9 cellular contexts compared by ENCODE assay signal in the genomic region with DNA sequence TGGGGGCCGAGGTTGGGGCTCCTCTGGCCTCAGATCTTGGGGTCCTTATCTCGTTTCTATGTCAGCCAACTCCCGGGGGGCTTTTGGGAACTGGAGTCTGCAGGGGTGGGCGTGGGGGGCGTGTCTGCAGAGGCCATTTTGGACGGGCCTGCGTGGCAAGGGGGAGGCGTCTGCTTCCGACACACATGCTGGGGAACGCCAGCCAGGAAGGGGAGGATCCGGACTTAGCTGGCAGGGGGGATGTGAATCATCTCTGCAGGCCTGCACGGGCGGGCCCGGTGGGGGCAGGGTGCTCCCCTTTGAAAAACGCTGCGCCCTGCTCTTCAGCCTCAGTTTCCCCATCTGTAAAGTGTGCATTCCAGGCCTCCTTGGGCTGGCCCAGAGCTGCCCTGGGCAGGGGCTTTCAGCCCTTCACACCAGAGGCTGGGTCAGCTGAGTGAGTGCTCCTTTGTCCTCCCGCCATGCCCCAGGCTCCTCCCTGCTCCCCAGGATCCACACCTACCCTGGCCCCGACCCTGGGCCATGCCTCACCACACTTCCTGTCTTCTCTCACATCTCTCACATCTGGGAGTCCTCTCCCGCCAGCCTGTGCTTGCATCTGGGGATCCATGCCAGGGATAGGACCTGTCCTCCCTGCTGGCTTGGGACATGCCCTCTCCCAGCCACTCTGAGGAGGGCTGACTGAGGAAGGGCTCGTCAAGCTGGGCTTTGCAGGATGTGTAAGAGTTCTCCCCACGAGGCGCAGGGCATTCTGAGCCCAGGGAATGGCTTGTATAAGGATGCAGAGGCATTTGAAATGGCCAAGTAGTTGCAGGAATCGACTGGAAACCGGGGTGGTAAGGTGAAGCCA. TPM values are rescaled to one million over a fixed set of nuclear protein-coding genes. Genes with fewer than 3 reads are reported as not detected.
DNase-seq lines count a peak whose midpoint lies in the region; ATAC-seq and TF ChIP-seq lines count a peak whose summit lies in the region.
"Had no signal": no experiment of that assay in that cellular context is flagged by ENCODE, and none has a peak within 500 bp of the region (broad histone marks: within the 10 kb centered on the region; RNA-seq: fewer than 3 reads in every experiment).

No MANE protein-coding gene starts in this region.

- peak; percentile 31 for TF ChIP-seq POLR2A in GM19193 (IDR thresholded peaks at IDR 0.05; ENCODE audit: extremely low read depth, insufficient read depth, insufficient read length)
- TF ChIP-seq POLR2A in ovary (IDR thresholded peaks at IDR 0.05), result no peak
- no peak for TF ChIP-seq POLR2A in tibial nerve (IDR thresholded peaks at IDR 0.05)

- H3K4me1 ChIP-seq in ovary (ENCODE audit: insufficient read depth) (peaks cover 33% of the 10 kb centered on the region), tibial nerve (peaks cover 0 to 82% (median 33%) of the 10 kb centered on the region in 4 donors)
- H3K4me1 ChIP-seq: parathyroid adenoma had no signal

- H3K9me3 ChIP-seq in ovary (no peaks in the 10 kb centered on the region), tibial nerve (no peaks in the 10 kb centered on the region)

- H3K27me3 ChIP-seq in ovary, result no peaks in the 10 kb centered on the region
- H3K27me3 ChIP-seq in tibial nerve, result peaks cover 0 to 25% of the 10 kb centered on the region in 2 donors

- DNase-seq in OCI-M2 (lab: John Stamatoyannopoulos, UW; ENCODE audit: unreplicated experiment) (peak; percentile 77), foreskin fibroblast (peak; percentile 96 to 98), ovary (peak; percentile 90 to 92 (median 91)), tibial nerve (ENCODE audit: low spot score in 2 of 2) (peak; percentile 73 to 74), NCI-H1417 (lab: John Stamatoyannopoulos, UW) (no peak)
- peak; percentile 56 for DNase-seq in activated T-helper 9 cell treated with anti-CD3 and anti-CD28 coated beads, Interleukin-2, amount 50 U/mL, for 16 hours (ENCODE audit: low read depth)

- TF ChIP-seq CTCF in foreskin fibroblast (IDR thresholded peaks at IDR 0.05; ENCODE audit: low read depth, low read length) (no peak), ovary (IDR thresholded peaks at IDR 0.05) (no peak), tibial nerve (IDR thresholded peaks at IDR 0.05) (no peak)

- intact Hi-C loops in ovary (cut with DNase I), result no loop called here

- H3K4me3 ChIP-seq in foreskin fibroblast (ENCODE audit: low read depth in 1 of 2, low read length in 2 of 2) (peak overlapping the region; percentile 93 to 98), ovary (peak overlapping the region; percentile 66), tibial nerve (peak overlapping the region; percentile 20 to 63 (median 50))

- H3K27ac ChIP-seq in ovary, result peak overlapping the region; percentile 70 to 81
- H3K27ac ChIP-seq in tibial nerve, result peak overlapping the region in 3 of 4 donors; percentile 34 to 81 (median 80)
- H3K27ac ChIP-seq: parathyroid adenoma had no signal

- no peak for TF ChIP-seq EP300 in ovary (IDR thresholded peaks at IDR 0.05)
- peak in 1 of 2 donors; percentile 18 for TF ChIP-seq EP300 in tibial nerve (IDR thresholded peaks at IDR 0.05)

- H3K36me3 ChIP-seq in ovary (no peaks in the 10 kb centered on the region), tibial nerve (no peaks in the 10 kb centered on the region)

- 8% methylated on average over 23 to 24 of the region's 24 CpGs for WGBS in ovary, 3 donors
- 28 to 32% methylated on average over 17 to 21 of the region's 24 CpGs for WGBS in tibial nerve, 2 donors

- ATAC-seq in HG02678 (IDR thresholded peaks at IDR 0.05; ENCODE audit: unreplicated experiment), result no peak

RNA-seq across cellular contexts. Expression of a gene that starts 3.7 kb away (rescaled TPM):
- 100 to 1,000 TPM in 3 of 7 donors, 10 to 100 TPM in 4; 55.3 to 182 (median 96.0) TPM for total RNA-seq in ovary
- polyA plus RNA-seq in ovary, result 10 to 100 TPM; 12.9 to 57.7 TPM
- 100 to 1,000 TPM in 3 of 4 donors, 10 to 100 TPM in 1; 88.8 to 197 (median 145) TPM for total RNA-seq in tibial nerve

Comparison
In these comparisons a context has a peak if more than half of its experiments do, and no peak if none do; other contexts are left out.
1. DNase-seq: peak in OCI-M2 (single experiment), activated T-helper 9 cell treated with anti-CD3 and anti-CD28 coated beads, Interleukin-2, amount 50 U/mL, for 16 hours (single experiment), foreskin fibroblast (2 of 2), ovary (5 of 5) and tibial nerve (2 of 2); none in NCI-H1417 (0 of 3).
2. Peak in every context shown above with its lines, with median percentiles within 50 percentile points of each other: H3K4me3 ChIP-seq.